In the genomic region with DNA sequence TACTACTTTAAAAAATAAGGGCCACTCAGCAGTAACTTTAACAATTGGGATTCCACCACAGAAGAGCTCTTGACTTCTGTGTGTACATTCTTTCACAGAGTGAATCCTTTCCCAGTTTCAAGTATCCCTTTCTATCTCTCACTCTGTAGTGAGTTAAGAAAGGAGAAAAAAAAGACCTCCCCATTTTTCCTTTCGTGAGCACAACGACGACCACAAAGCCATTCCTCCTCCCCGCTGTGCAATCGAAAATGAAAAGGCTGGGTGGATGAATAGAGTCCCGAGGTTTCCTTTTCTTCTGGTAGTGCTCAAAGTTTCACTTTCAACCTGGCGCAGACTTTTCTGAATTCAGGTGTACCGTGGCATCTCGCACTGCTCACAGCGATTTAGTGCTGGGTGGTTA, we compare ENCODE assay signal across 8 cellular contexts. TPM values are rescaled to one million over a fixed set of nuclear protein-coding genes. Genes with fewer than 3 reads are reported as not detected.
DNase-seq lines count a peak whose midpoint lies in the region; ATAC-seq and TF ChIP-seq lines count a peak whose summit lies in the region.

No MANE protein-coding gene starts in this region.

- H3K36me3 ChIP-seq in endodermal cell (ENCODE audit: control insufficient read depth, insufficient read depth, low read length) (peaks cover 8% of the 10 kb centered on the region), colonic mucosa (no peaks in the 10 kb centered on the region), WERI-Rb-1 (no peaks in the 10 kb centered on the region)

- peaks cover 37% of the 10 kb centered on the region for H3K4me1 Mint-ChIP-seq in CD4-positive, alpha-beta T cell (ENCODE audit: low read depth)
- H3K4me1 Mint-ChIP-seq in T-cell (peaks cover 17 to 32% (median 30%) of the 10 kb centered on the region in 3 donors), endodermal cell (peaks cover 19% of the 10 kb centered on the region)

- intact Hi-C loops in CD4-positive, alpha-beta T cell (cut with DNase I, micrococcal nuclease), result loop anchor here in 1 of 2 experiments (5.0 to 10.0 kb wide), 2 partner anchors 51 to 186 kb away; no protein-coding TSS in a partner anchor
- intact Hi-C loops in colonic mucosa (cut with DNase I), result no loop called here

- H3K9me3 Mint-ChIP-seq in CD4-positive, alpha-beta T cell, result no peaks in the 10 kb centered on the region
- H3K9me3 Mint-ChIP-seq in T-cell (no peaks in the 10 kb centered on the region), endodermal cell (peaks cover 16% of the 10 kb centered on the region)

- TF ChIP-seq CTCF in CD4-positive, alpha-beta T cell (IDR thresholded peaks at IDR 0.05), result no peak
- TF ChIP-seq CTCF in endodermal cell (conservative IDR thresholded peaks at IDR 0.05), result no peak
- TF ChIP-seq CTCF in colonic mucosa (IDR thresholded peaks at IDR 0.05), result no peak
- TF ChIP-seq CTCF in WERI-Rb-1 (IDR thresholded peaks at IDR 0.05; ENCODE audit: low read depth, low read length), result no peak

- H3K36me3 Mint-ChIP-seq in CD4-positive, alpha-beta T cell (ENCODE audit: low read depth), result peaks cover 29% of the 10 kb centered on the region
- H3K36me3 Mint-ChIP-seq in T-cell, result peaks cover 4% of the 10 kb centered on the region
- peaks cover 29% of the 10 kb centered on the region for H3K36me3 Mint-ChIP-seq in endodermal cell (ENCODE audit: low read depth)

- H3K4me3 ChIP-seq in endodermal cell (ENCODE audit: low read length) (no peak overlapping the region), colonic mucosa (no peak overlapping the region), WERI-Rb-1 (ENCODE audit: low read depth, low read length) (no peak overlapping the region)

- peak overlapping the region; percentile 21 for H3K27ac ChIP-seq in CD4-positive, alpha-beta T cell (ENCODE audit: low read depth, low read length)
- H3K27ac ChIP-seq in endodermal cell (ENCODE audit: low read depth, low read length) (no peak overlapping the region), colonic mucosa (no peak overlapping the region), WERI-Rb-1 (no peak overlapping the region)

- H3K9ac ChIP-seq in endodermal cell (ENCODE audit: extremely low read depth, low read length, poor library complexity, severe bottlenecking) (no peak overlapping the region), colonic mucosa (ENCODE audit: low read depth in 2 of 2, low read length in 2 of 2) (no peak overlapping the region)

- DNase-seq in CD4-positive, alpha-beta T cell, result peak in 4 of 10 experiments; percentile 0 to 30 (median 2)
- DNase-seq in T-cell (peak in 2 of 34 experiments; percentile 2 to 3), endodermal cell (no peak), colonic mucosa (no peak), WERI-Rb-1 (no peak)

- no peaks in the 10 kb centered on the region for H3K27me3 Mint-ChIP-seq in CD4-positive, alpha-beta T cell
- H3K27me3 Mint-ChIP-seq in T-cell (no peaks in the 10 kb centered on the region), endodermal cell (ENCODE audit: insufficient read depth) (no peaks in the 10 kb centered on the region)

- CTCF ChIA-PET in CD4-positive, alpha-beta T cell (lab: Charles Lee), result no interaction called here
- CTCF ChIA-PET in T-cell (lab: Charles Lee), result no interaction called here

- H3K27me3 ChIP-seq in CD4-positive, alpha-beta T cell (ENCODE audit: control insufficient read depth, insufficient read depth, low read length), result no peaks in the 10 kb centered on the region
- H3K27me3 ChIP-seq in endodermal cell (ENCODE audit: control insufficient read depth, insufficient read depth, low read length, poor library complexity, severe bottlenecking) (no peaks in the 10 kb centered on the region), colonic mucosa (no peaks in the 10 kb centered on the region), WERI-Rb-1 (ENCODE audit: insufficient read depth, low read depth, severe bottlenecking) (peaks cover 4% of the 10 kb centered on the region)

- WGBS in endodermal cell (ENCODE audit: insufficient coverage in 1 of 2, insufficient read length in 1 of 2), 2 experiments, result 73% methylated on average over 10 of the region's 10 CpGs; no CpG with 5 or more reads in 1 of the 2 experiments

- peak overlapping the region; percentile 87 for H3K27ac Mint-ChIP-seq in CD4-positive, alpha-beta T cell
- H3K27ac Mint-ChIP-seq in T-cell, result peak overlapping the region; percentile 92 to 93
- peak overlapping the region; percentile 55 for H3K27ac Mint-ChIP-seq in endodermal cell

- H3K4me1 ChIP-seq in endodermal cell (ENCODE audit: control insufficient read depth, insufficient read depth, low read length) (no peaks in the 10 kb centered on the region), colonic mucosa (no peaks in the 10 kb centered on the region)

- peak; percentile 57 for ATAC-seq in CD4-positive, alpha-beta T cell (ENCODE audit: poor library complexity)
- ATAC-seq in GM21528 (IDR thresholded peaks at IDR 0.05; ENCODE audit: low FRiP score, unreplicated experiment) (peak; percentile 72), T-cell (replicated peaks in 1 of 4) (peak; percentile 52 to 87 (median 58)), HG02610 (IDR thresholded peaks at IDR 0.05; ENCODE audit: unreplicated experiment) (no peak), HG02588 (IDR thresholded peaks at IDR 0.05; ENCODE audit: unreplicated experiment) (no peak)

- no peaks in the 10 kb centered on the region for H3K9me3 ChIP-seq in CD4-positive, alpha-beta T cell (ENCODE audit: control insufficient read depth, low read length)
- H3K9me3 ChIP-seq in endodermal cell (ENCODE audit: control insufficient read depth, low read length), result no peaks in the 10 kb centered on the region
- H3K9me3 ChIP-seq in colonic mucosa, result no peaks in the 10 kb centered on the region
- H3K9me3 ChIP-seq in WERI-Rb-1 (ENCODE audit: severe bottlenecking), result no peaks in the 10 kb centered on the region

- POLR2A ChIA-PET in CD4-positive, alpha-beta T cell (lab: Charles Lee), result no interaction called here
- POLR2A ChIA-PET in T-cell (lab: Charles Lee), result no interaction called here

- H3K4me3 Mint-ChIP-seq in CD4-positive, alpha-beta T cell, result peak overlapping the region; percentile 86
- H3K4me3 Mint-ChIP-seq in T-cell (peak overlapping the region; percentile 64 to 72 (median 71)), endodermal cell (no peak overlapping the region)

RNA-seq across cellular contexts. Expression of gene TAB3, which starts 58.0 kb away (rescaled TPM):
- total RNA-seq in CD4-positive, alpha-beta T cell, result 10 to 100 TPM; 24.7 to 25.6 TPM
- total RNA-seq in T-cell (10 to 100 TPM; 14.5 to 23.7 (median 17.6) TPM), endodermal cell (10 to 100 TPM; 19.8 to 23.2 TPM), colonic mucosa (10 to 100 TPM; 12.3 to 22.2 TPM)
- polyA plus RNA-seq in endodermal cell (2013, experiment 1 of 2), result 23.3 TPM
- polyA plus RNA-seq in endodermal cell (2013, experiment 2 of 2), result 18.3 TPM

Comparison
In these comparisons a context has a peak if more than half of its experiments do, and no peak if none do; other contexts are left out.
1. ATAC-seq: peak in CD4-positive, alpha-beta T cell (single experiment), GM21528 (single experiment) and T-cell (4 of 4); none in HG02610 (single experiment) and HG02588 (single experiment).
2. Peak in every context shown above with its lines, with median percentiles within 50 percentile points of each other: H3K27ac Mint-ChIP-seq.